10 cellular contexts compared by ENCODE assay signal in genomic region chr17:17098426-17099035, GRCh38. TPM values are rescaled to one million over a fixed set of nuclear protein-coding genes. Genes with fewer than 3 reads are reported as not detected.
A peak's percentile ranks its signal among the peaks of the same experiment; 100 is the strongest.
DNase-seq lines count a peak whose midpoint lies in the region; ATAC-seq and TF ChIP-seq lines count a peak whose summit lies in the region.
"Had no signal": no experiment of that assay in that cellular context is flagged by ENCODE, and none has a peak within 500 bp of the region (broad histone marks: within the 10 kb centered on the region; RNA-seq: fewer than 3 reads in every experiment).

No MANE protein-coding gene starts in this region.

- DNase-seq in astrocyte of the hippocampus (ENCODE audit: low read depth, low spot score) (peak; percentile 44), Right ventricle myocardium superior (peak; percentile 67), osteoblast (ENCODE audit: insufficient read length, low spot score, missing footprints) (no peak), upper lobe of right lung (no peak), Karpas-422 (no peak)
- no peak for DNase-seq in stimulated activated CD4-positive, alpha-beta T cell treated with anti-CD3 and anti-CD28 coated beads, Interleukin-2, amount 100 ng/mL, for 48 hours
- DNase-seq: DMS 273 treated with DMSO at 0.1 percent for 48 hours, NCI-H2107, occipital lobe had no signal

- H3K4me1 ChIP-seq in osteoblast (ENCODE audit: insufficient read depth, low read length) (peaks cover 27% of the 10 kb centered on the region), upper lobe of right lung (peaks cover 47% of the 10 kb centered on the region), Karpas-422 (ENCODE audit: low read length) (no peaks in the 10 kb centered on the region)

- H4K20me1 ChIP-seq in osteoblast (ENCODE audit: insufficient read depth, low read length) (peaks cover 72% of the 10 kb centered on the region), Karpas-422 (ENCODE audit: insufficient read depth, low read depth, low read length) (peaks cover 37% of the 10 kb centered on the region; the same call in 1 of the 2 replicates)

- intact Hi-C loops in Right ventricle myocardium superior (cut with DNase I): no loop called here
- intact Hi-C loops in upper lobe of right lung (cut with DNase I): no loop called here

- H3K36me3 ChIP-seq in osteoblast (ENCODE audit: insufficient read depth, low read length): peaks cover 41% of the 10 kb centered on the region
- peaks cover 10% of the 10 kb centered on the region for H3K36me3 ChIP-seq in upper lobe of right lung
- no peaks in the 10 kb centered on the region for H3K36me3 ChIP-seq in Karpas-422 (ENCODE audit: insufficient read depth, low read length)

- peak overlapping the region; percentile 31 for H3K27ac ChIP-seq in osteoblast (ENCODE audit: low read depth, low read length)
- peak overlapping the region; percentile 39 for H3K27ac ChIP-seq in upper lobe of right lung
- no peak overlapping the region for H3K27ac ChIP-seq in Karpas-422 (ENCODE audit: low read length)

- no peak overlapping the region for H3K4me3 ChIP-seq in osteoblast (ENCODE audit: insufficient read depth, low read length)
- no peak overlapping the region for H3K4me3 ChIP-seq in upper lobe of right lung
- H3K4me3 ChIP-seq in Karpas-422 (ENCODE audit: low read length): no peak overlapping the region

- no peaks in the 10 kb centered on the region for H3K9me2 ChIP-seq in Karpas-422 (replicated peaks; ENCODE audit: insufficient read depth, low read length)

- H2AFZ ChIP-seq in osteoblast (ENCODE audit: low read length): no peak overlapping the region
- no peak overlapping the region for H2AFZ ChIP-seq in Karpas-422 (ENCODE audit: low read length)

- H3K79me2 ChIP-seq in osteoblast (ENCODE audit: insufficient read depth, low read length) (peaks cover 96% of the 10 kb centered on the region), Karpas-422 (ENCODE audit: low read length) (no peaks in the 10 kb centered on the region)

- H3K4me2 ChIP-seq in osteoblast (ENCODE audit: insufficient read depth, low read length) (no peak overlapping the region), Karpas-422 (ENCODE audit: low read depth, low read length, poor library complexity, severe bottlenecking) (no peak overlapping the region)

- H3K9me3 ChIP-seq in osteoblast (ENCODE audit: low read depth, low read length) (no peaks in the 10 kb centered on the region), upper lobe of right lung (no peaks in the 10 kb centered on the region), Karpas-422 (ENCODE audit: low read length) (no peaks in the 10 kb centered on the region)

- ATAC-seq in Right ventricle myocardium superior (ENCODE audit: poor library complexity) (peak; percentile 47), upper lobe of right lung (no peak), HG03354 (IDR thresholded peaks at IDR 0.05; ENCODE audit: poor library complexity, severe bottlenecking, unreplicated experiment) (no peak)

- no peak overlapping the region for H3K9ac ChIP-seq in Karpas-422 (ENCODE audit: low read length)

- no peak for TF ChIP-seq CTCF in osteoblast (IDR thresholded peaks at IDR 0.05; ENCODE audit: extremely low read depth, low read depth, low read length)
- TF ChIP-seq CTCF in upper lobe of right lung (IDR thresholded peaks at IDR 0.05): no peak

- H3K27me3 ChIP-seq in osteoblast (ENCODE audit: insufficient read depth, low read length) (no peaks in the 10 kb centered on the region), upper lobe of right lung (no peaks in the 10 kb centered on the region), Karpas-422 (ENCODE audit: low read length) (no peaks in the 10 kb centered on the region)

RNA-seq across cellular contexts. Expression of gene MPRIP, which starts 56.3 kb away (rescaled TPM):
- total RNA-seq in Right ventricle myocardium superior (280 TPM), osteoblast (120 and 149 TPM in 2 replicates), upper lobe of right lung (333 TPM)
- 44.1 and 49.3 TPM in 2 replicates for total RNA-seq in Karpas-422 (2014; rRNA removed; shearing (Covaris generic); ENCODE audit: low replicate concordance)

Comparison
In these comparisons a context has a peak if more than half of its experiments do, and no peak if none do; other contexts are left out.
1. DNase-seq: peak in astrocyte of the hippocampus (single experiment) and Right ventricle myocardium superior (single experiment); none in osteoblast (single experiment), upper lobe of right lung (single experiment), stimulated activated CD4-positive, alpha-beta T cell treated with anti-CD3 and anti-CD28 coated beads, Interleukin-2, amount 100 ng/mL, for 48 hours (0 of 2) and Karpas-422 (single experiment).